1 cellular context compared by ENCODE assay signal in the genomic region with DNA sequence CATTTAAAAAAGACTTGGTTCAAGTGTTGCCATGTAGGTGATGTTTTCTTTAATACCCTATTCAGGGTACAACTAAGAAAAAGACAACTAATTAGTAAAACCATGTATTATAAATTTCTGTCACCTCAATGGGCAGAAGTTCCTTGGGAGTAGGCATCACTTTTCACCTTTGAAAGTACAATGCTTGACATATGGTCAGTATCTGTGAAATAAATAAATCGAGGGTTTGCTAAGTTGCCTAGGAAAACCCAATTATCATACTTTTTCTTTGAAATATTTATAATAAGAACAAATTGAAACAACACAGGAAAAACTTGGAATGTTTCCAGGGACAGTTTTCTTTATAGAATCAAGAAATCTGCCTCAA.
TF ChIP-seq lines count a peak whose summit lies in the region.

No MANE protein-coding gene starts in this region.

TF ChIP-seq in GM12878, 131 proteins besides CTCF, POLR2A, EP300 and RAD21:
- TF ChIP-seq ZNF622 (IDR thresholded peaks at IDR 0.05) = no peak
- TF ChIP-seq MTA2 (IDR thresholded peaks at IDR 0.05; ENCODE audit: low read depth) = no peak
- no peak for TF ChIP-seq CBFB (IDR thresholded peaks at IDR 0.05; ENCODE audit: low read depth)
- TF ChIP-seq, protein P1, sequence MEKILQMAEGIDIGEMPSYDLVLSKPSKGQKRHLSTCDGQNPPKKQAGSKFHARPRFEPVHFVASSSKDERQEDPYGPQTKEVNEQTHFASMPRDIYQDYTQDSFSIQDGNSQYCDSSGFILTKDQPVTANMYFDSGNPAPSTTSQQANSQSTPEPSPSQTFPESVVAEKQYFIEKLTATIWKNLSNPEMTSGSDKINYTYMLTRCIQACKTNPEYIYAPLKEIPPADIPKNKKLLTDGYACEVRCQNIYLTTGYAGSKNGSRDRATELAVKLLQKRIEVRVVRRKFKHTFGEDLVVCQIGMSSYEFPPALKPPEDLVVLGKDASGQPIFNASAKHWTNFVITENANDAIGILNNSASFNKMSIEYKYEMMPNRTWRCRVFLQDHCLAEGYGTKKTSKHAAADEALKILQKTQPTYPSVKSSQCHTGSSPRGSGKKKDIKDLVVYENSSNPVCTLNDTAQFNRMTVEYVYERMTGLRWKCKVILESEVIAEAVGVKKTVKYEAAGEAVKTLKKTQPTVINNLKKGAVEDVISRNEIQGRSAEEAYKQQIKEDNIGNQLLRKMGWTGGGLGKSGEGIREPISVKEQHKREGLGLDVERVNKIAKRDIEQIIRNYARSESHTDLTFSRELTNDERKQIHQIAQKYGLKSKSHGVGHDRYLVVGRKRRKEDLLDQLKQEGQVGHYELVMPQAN (conservative IDR thresholded peaks at IDR 0.05) = no peak
- TF ChIP-seq BRCA1 (IDR thresholded peaks at IDR 0.05; ENCODE audit: low read depth, low read length) = no peak
- TF ChIP-seq, protein P2, sequence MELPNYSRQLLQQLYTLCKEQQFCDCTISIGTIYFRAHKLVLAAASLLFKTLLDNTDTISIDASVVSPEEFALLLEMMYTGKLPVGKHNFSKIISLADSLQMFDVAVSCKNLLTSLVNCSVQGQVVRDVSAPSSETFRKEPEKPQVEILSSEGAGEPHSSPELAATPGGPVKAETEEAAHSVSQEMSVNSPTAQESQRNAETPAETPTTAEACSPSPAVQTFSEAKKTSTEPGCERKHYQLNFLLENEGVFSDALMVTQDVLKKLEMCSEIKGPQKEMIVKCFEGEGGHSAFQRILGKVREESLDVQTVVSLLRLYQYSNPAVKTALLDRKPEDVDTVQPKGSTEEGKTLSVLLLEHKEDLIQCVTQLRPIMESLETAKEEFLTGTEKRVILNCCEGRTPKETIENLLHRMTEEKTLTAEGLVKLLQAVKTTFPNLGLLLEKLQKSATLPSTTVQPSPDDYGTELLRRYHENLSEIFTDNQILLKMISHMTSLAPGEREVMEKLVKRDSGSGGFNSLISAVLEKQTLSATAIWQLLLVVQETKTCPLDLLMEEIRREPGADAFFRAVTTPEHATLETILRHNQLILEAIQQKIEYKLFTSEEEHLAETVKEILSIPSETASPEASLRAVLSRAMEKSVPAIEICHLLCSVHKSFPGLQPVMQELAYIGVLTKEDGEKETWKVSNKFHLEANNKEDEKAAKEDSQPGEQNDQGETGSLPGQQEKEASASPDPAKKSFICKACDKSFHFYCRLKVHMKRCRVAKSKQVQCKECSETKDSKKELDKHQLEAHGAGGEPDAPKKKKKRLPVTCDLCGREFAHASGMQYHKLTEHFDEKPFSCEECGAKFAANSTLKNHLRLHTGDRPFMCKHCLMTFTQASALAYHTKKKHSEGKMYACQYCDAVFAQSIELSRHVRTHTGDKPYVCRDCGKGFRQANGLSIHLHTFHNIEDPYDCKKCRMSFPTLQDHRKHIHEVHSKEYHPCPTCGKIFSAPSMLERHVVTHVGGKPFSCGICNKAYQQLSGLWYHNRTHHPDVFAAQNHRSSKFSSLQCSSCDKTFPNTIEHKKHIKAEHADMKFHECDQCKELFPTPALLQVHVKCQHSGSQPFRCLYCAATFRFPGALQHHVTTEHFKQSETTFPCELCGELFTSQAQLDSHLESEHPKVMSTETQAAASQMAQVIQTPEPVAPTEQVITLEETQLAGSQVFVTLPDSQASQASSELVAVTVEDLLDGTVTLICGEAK (IDR thresholded peaks at IDR 0.05; ENCODE audit: borderline replicate concordance) = no peak
- no peak for TF ChIP-seq KLF5 (IDR thresholded peaks at IDR 0.05; ENCODE audit: partially characterized antibody)
- TF ChIP-seq MEF2A (IDR thresholded peaks at IDR 0.05; ENCODE audit: insufficient read depth, low read depth, low read length) = no peak
